Comparison of ENCODE assay signal across 25 cellular contexts in genomic region chr5:81542242-81542641, GRCh38.
DNase-seq lines count a peak whose midpoint lies in the region; ATAC-seq, FAIRE-seq and TF ChIP-seq lines count a peak whose summit lies in the region.
"Had no signal": no experiment of that assay in that cellular context is flagged by ENCODE, and none has a peak within 500 bp of the region (broad histone marks: within the 10 kb centered on the region; RNA-seq: fewer than 3 reads in every experiment).

No MANE protein-coding gene starts in this region.

- no peaks in the 10 kb centered on the region for H3K9me3 Mint-ChIP-seq in CD4-positive, alpha-beta T cell
- peaks cover 8% of the 10 kb centered on the region for H3K9me3 Mint-ChIP-seq in stimulated activated memory B cell treated with anti-CD40 and anti-IgM and Interleukin-4, amounts not matched to agents 10 μg/mL and 1 μg/mL and 100 μg/mL, for 72 hours

- POLR2A ChIA-PET in CD4-positive, alpha-beta T cell (lab: Charles Lee): no interaction called here
- POLR2A ChIA-PET in HEK293T (lab: Yijun Ruan, JAX): no interaction called here

- no peak overlapping the region for H3K27ac ChIP-seq in CD4-positive, alpha-beta T cell (ENCODE audit: low read depth, low read length)
- H3K27ac ChIP-seq: 22Rv1; A549; BLaER1 treated with 17β-estradiol and CSF1 and Interleukin-3, amounts not matched to agents 10 nM and 100 nM; C4-2B had no signal

- H3K27me3 Mint-ChIP-seq in CD4-positive, alpha-beta T cell: no peaks in the 10 kb centered on the region
- no peaks in the 10 kb centered on the region for H3K27me3 Mint-ChIP-seq in stimulated activated memory B cell treated with anti-CD40 and anti-IgM and Interleukin-4, amounts not matched to agents 10 μg/mL and 1 μg/mL and 100 μg/mL, for 72 hours
- H3K27me3 Mint-ChIP-seq: B cell; CD4-positive, alpha-beta memory T cell had no signal

- H3K9me3 ChIP-seq in CD4-positive, alpha-beta T cell (ENCODE audit: control insufficient read depth, low read length): no peaks in the 10 kb centered on the region
- H3K9me3 ChIP-seq: A549 had no signal

- FAIRE-seq in H54 (lab: Jason Lieb, UNC): peak; percentile 45
- FAIRE-seq: GM12878, GM19239 had no signal

- H3K27me3 ChIP-seq in CD4-positive, alpha-beta T cell (ENCODE audit: control insufficient read depth, insufficient read depth, low read length): no peaks in the 10 kb centered on the region
- H3K27me3 ChIP-seq: BLaER1 treated with 17β-estradiol and CSF1 and Interleukin-3, amounts not matched to agents 10 nM and 100 nM had no signal

- H3K4me3 Mint-ChIP-seq in CD4-positive, alpha-beta T cell: no peak overlapping the region
- H3K4me3 Mint-ChIP-seq in stimulated activated memory B cell treated with anti-CD40 and anti-IgM and Interleukin-4, amounts not matched to agents 10 μg/mL and 1 μg/mL and 100 μg/mL, for 72 hours: no peak overlapping the region
- H3K4me3 Mint-ChIP-seq: B cell; CD4-positive, alpha-beta memory T cell; CD8-positive, alpha-beta memory T cell had no signal

- H3K36me3 Mint-ChIP-seq in CD4-positive, alpha-beta T cell (ENCODE audit: low read depth): peaks cover 29% of the 10 kb centered on the region
- H3K36me3 Mint-ChIP-seq in stimulated activated memory B cell treated with anti-CD40 and anti-IgM and Interleukin-4, amounts not matched to agents 10 μg/mL and 1 μg/mL and 100 μg/mL, for 72 hours: peaks cover 52% of the 10 kb centered on the region

- H3K4me1 Mint-ChIP-seq in CD4-positive, alpha-beta T cell (ENCODE audit: low read depth): peaks cover 59% of the 10 kb centered on the region
- H3K4me1 Mint-ChIP-seq in stimulated activated memory B cell treated with anti-CD40 and anti-IgM and Interleukin-4, amounts not matched to agents 10 μg/mL and 1 μg/mL and 100 μg/mL, for 72 hours: no peaks in the 10 kb centered on the region

- no peak for TF ChIP-seq CTCF in CD4-positive, alpha-beta T cell (IDR thresholded peaks at IDR 0.05)

- CTCF ChIA-PET in CD4-positive, alpha-beta T cell (lab: Charles Lee): no interaction called here
- CTCF ChIA-PET in HEK293T (lab: Yijun Ruan, JAX): no interaction called here

- no peak for DNase-seq in CD4-positive, alpha-beta T cell
- no peak for DNase-seq in H54 (ENCODE audit: insufficient read length, low spot score)
- DNase-seq in HEK293T (ENCODE audit: extremely low spot score): no peak
- no peak for DNase-seq in mucosa of gallbladder (ENCODE audit: low spot score)
- no peak for DNase-seq in NOMO-1 treated with DMSO at 0.1 percent for 48 hours (lab: John Stamatoyannopoulos, UW; ENCODE audit: unreplicated experiment)
- DNase-seq: AML-193; CD4-positive, alpha-beta memory T cell; CD8-positive, alpha-beta memory T cell; COR-L47; DMS 273 treated with DMSO at 0.1 percent for 48 hours; DMS153; DMS53; DMS79; DND-41; EL; GDM1 had no signal

- no peak for ATAC-seq in CD4-positive, alpha-beta T cell (ENCODE audit: poor library complexity)
- no peak for ATAC-seq in stimulated activated memory B cell treated with anti-CD40 and anti-IgM and Interleukin-4, amounts not matched to agents 10 μg/mL and 1 μg/mL and 100 μg/mL, for 72 hours
- ATAC-seq in HG02981 (IDR thresholded peaks at IDR 0.05; ENCODE audit: unreplicated experiment): no peak
- ATAC-seq: A549, GM12878 had no signal

- no peak for TF ChIP-seq POLR2A in H54 (IDR thresholded peaks at IDR 0.05; ENCODE audit: low read depth, low read length)

- H3K27ac Mint-ChIP-seq in CD4-positive, alpha-beta T cell: peak overlapping the region; percentile 83
- peak overlapping the region; percentile 55 for H3K27ac Mint-ChIP-seq in stimulated activated memory B cell treated with anti-CD40 and anti-IgM and Interleukin-4, amounts not matched to agents 10 μg/mL and 1 μg/mL and 100 μg/mL, for 72 hours
- H3K27ac Mint-ChIP-seq: B cell; CD8-positive, alpha-beta memory T cell had no signal

- intact Hi-C loops in CD4-positive, alpha-beta T cell (cut with DNase I, micrococcal nuclease): no loop called here

TF ChIP-seq in HEK293T, 16 proteins besides CTCF, POLR2A, EP300 and RAD21:
- TF ChIP-seq PKNOX1 (IDR thresholded peaks at IDR 0.05): peak; percentile 54
- TF ChIP-seq FOXA1 (IDR thresholded peaks at IDR 0.05): no peak
- no peak for TF ChIP-seq ARNT (IDR thresholded peaks at IDR 0.05)
